Comparison of ENCODE assay signal across 8 cellular contexts in genomic region chr5:76402880-76403712, GRCh38.
DNase-seq lines count a peak whose midpoint lies in the region; ATAC-seq and TF ChIP-seq lines count a peak whose summit lies in the region.

IQGAP2 (plus strand) TSS chr5:76403285; CDS start chr5:76403546, 261 bp downstream.

- peaks cover 14% of the 10 kb centered on the region; the same call in 1 of the 2 replicates for H3K4me1 ChIP-seq in iPS-20b (ENCODE audit: insufficient read depth, low read length)

- H3K36me3 ChIP-seq in iPS-20b (ENCODE audit: insufficient read depth, low read depth, low read length), result no peaks in the 10 kb centered on the region

- peak within 1 kb of the TSS; percentile 79; the same call in 1 of the 2 replicates for H3K9ac ChIP-seq in iPS-20b (ENCODE audit: low read depth, low read length)

- DNase-seq in ELR (ENCODE audit: low read depth) (peak; percentile 54), T1000 (lab: John Stamatoyannopoulos, UW) (peak; percentile 40), astrocyte of the spinal cord (ENCODE audit: low read depth, low spot score) (peak; percentile 61), kidney glomerular epithelial cell (lab: John Stamatoyannopoulos, UW) (no peak)
- peak; percentile 65 for DNase-seq in stimulated activated CD4-positive, alpha-beta T cell treated with anti-CD3 and anti-CD28 coated beads, Interleukin-12 subunit alpha, Interleukin-12 subunit beta, amount 100 ng/mL, for 24 hours (ENCODE audit: low read depth in 2 of 2)

- H3K4me3 ChIP-seq in astrocyte of the spinal cord (ENCODE audit: low read depth, low read length) (peak within 1 kb of the TSS; percentile 46), iPS-20b (ENCODE audit: low read length) (peak within 1 kb of the TSS; percentile 76)

- peak; percentile 61; the same call in 1 of the 2 replicates for TF ChIP-seq RAD21 in Ishikawa (IDR thresholded peaks at IDR 0.05; ENCODE audit: low read depth)

- H3K27ac ChIP-seq in iPS-20b (ENCODE audit: low read length), result no peak within 1 kb of the TSS

- H3K27me3 ChIP-seq in iPS-20b (ENCODE audit: insufficient read depth, low read length), result peaks cover 19% of the 10 kb centered on the region; the same call in 1 of the 2 replicates

- in situ Hi-C loops in astrocyte of the spinal cord (cut with HindIII; ENCODE audit: low sequenced_read_pairs), result no loop called here

- TF ChIP-seq EP300 in Ishikawa (IDR thresholded peaks at IDR 0.05; ENCODE audit: borderline replicate concordance), result no peak

- ATAC-seq in GM21619 (IDR thresholded peaks at IDR 0.05; ENCODE audit: unreplicated experiment), result peak; percentile 50

- H3K9me3 ChIP-seq in iPS-20b (ENCODE audit: insufficient read depth, low read depth, low read length), result no peaks in the 10 kb centered on the region

- TF ChIP-seq CTCF in astrocyte of the spinal cord (IDR thresholded peaks at IDR 0.05; ENCODE audit: low read depth, low read length), result peak; percentile 57

TF ChIP-seq in Ishikawa, 13 proteins besides CTCF, POLR2A, EP300 and RAD21:
- TF ChIP-seq TAF1 (IDR thresholded peaks at IDR 0.05; ENCODE audit: low read depth), result no peak
- TF ChIP-seq YY1 (IDR thresholded peaks at IDR 0.05; ENCODE audit: low read depth), result no peak
- TF ChIP-seq ZBTB7A (IDR thresholded peaks at IDR 0.05; ENCODE audit: low read depth), result peak; percentile 98
- TF ChIP-seq REST (IDR thresholded peaks at IDR 0.05; ENCODE audit: low read depth), result no peak
- TF ChIP-seq, protein P1, sequence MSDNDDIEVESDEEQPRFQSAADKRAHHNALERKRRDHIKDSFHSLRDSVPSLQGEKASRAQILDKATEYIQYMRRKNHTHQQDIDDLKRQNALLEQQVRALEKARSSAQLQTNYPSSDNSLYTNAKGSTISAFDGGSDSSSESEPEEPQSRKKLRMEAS (IDR thresholded peaks at IDR 0.05), result peak; percentile 52; the same call in 1 of the 2 replicates
- TF ChIP-seq, protein P2, sequence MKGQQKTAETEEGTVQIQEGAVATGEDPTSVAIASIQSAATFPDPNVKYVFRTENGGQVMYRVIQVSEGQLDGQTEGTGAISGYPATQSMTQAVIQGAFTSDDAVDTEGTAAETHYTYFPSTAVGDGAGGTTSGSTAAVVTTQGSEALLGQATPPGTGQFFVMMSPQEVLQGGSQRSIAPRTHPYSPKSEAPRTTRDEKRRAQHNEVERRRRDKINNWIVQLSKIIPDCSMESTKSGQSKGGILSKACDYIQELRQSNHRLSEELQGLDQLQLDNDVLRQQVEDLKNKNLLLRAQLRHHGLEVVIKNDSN (IDR thresholded peaks at IDR 0.05), result no peak
- TF ChIP-seq CREB1 (IDR thresholded peaks at IDR 0.05; ENCODE audit: low read depth), result no peak
- no peak for TF ChIP-seq FOXM1 (IDR thresholded peaks at IDR 0.05; ENCODE audit: borderline replicate concordance, low read depth)
- TF ChIP-seq CEBPB (IDR thresholded peaks at IDR 0.05), result no peak
- TF ChIP-seq NFIC (IDR thresholded peaks at IDR 0.05), result 0 out of 2 replicates have a peak, but pooled peaks have one; percentile 42
- peak; percentile 38; the same call in 1 of the 2 replicates for TF ChIP-seq TCF12 (IDR thresholded peaks at IDR 0.05; ENCODE audit: low read depth)
- TF ChIP-seq EGR1 (IDR thresholded peaks at IDR 0.05), result no peak
- peak; percentile 34; the same call in 1 of the 2 replicates for TF ChIP-seq TEAD4 (IDR thresholded peaks at IDR 0.05)
